23 cellular contexts compared by ENCODE assay signal in genomic region chr4:6179362-6179761, GRCh38. TPM values are rescaled to one million over a fixed set of nuclear protein-coding genes. Genes with fewer than 3 reads are reported as not detected.
DNase-seq lines count a peak whose midpoint lies in the region; ATAC-seq and TF ChIP-seq lines count a peak whose summit lies in the region.
"Had no signal": no experiment of that assay in that cellular context is flagged by ENCODE, and none has a peak within 500 bp of the region (broad histone marks: within the 10 kb centered on the region; RNA-seq: fewer than 3 reads in every experiment).

No MANE protein-coding gene starts in this region.

- H3K36me3 ChIP-seq in KMS-11 (ENCODE audit: insufficient read depth): no peaks in the 10 kb centered on the region
- H3K36me3 ChIP-seq: esophagus squamous epithelium, neural progenitor cell, tibial nerve had no signal

- intact Hi-C loops in activated T-helper 2 cell treated with anti-CD3 and anti-CD28 coated beads, Interferon-gamma antibody, Interleukin-2, Interleukin-4, amounts not matched to agents 10 μg/mL and 5 μg/mL and 100 μg/mL, durations not matched to agents 14 hours and 24 hours and 36 hours (cut with micrococcal nuclease): no loop called here

- H3K4me1 Mint-ChIP-seq in activated T-cell treated with anti-CD3 and anti-CD28 coated beads, Interleukin-2, amount 50 U/mL, for 4 hours (ENCODE audit: low read depth): peaks cover 70% of the 10 kb centered on the region
- H3K4me1 Mint-ChIP-seq in activated T-helper 2 cell treated with anti-CD3 and anti-CD28 coated beads, Interferon-gamma antibody, Interleukin-2, Interleukin-4, amounts not matched to agents 10 μg/mL and 5 μg/mL and 100 μg/mL, durations not matched to agents 14 hours and 24 hours and 36 hours (ENCODE audit: low read depth): peaks cover 69% of the 10 kb centered on the region
- peaks cover 81% of the 10 kb centered on the region for H3K4me1 Mint-ChIP-seq in stimulated activated effector memory CD8-positive, alpha-beta T cell treated with anti-CD3 and anti-CD28 coated beads, Interleukin-12 subunit alpha, Interleukin-12 subunit beta, amount 100 ng/mL, for 72 hours
- H3K4me1 Mint-ChIP-seq: activated B cell treated with CpG ODN at 0.5 μM for 24 hours, mesothelial cell of epicardium, neural progenitor cell had no signal

- DNase-seq in activated T-cell treated with anti-CD3 and anti-CD28 coated beads, Interleukin-2, amount 50 U/mL, for 4 hours: no peak
- DNase-seq in activated T-cell treated with anti-CD3 and anti-CD28 coated beads for 4 hours (no peak), RPMI8226 (no peak), globus pallidus (ENCODE audit: low spot score) (no peak)
- DNase-seq in activated T-helper 2 cell treated with anti-CD3 and anti-CD28 coated beads, Interferon-gamma antibody, Interleukin-2, Interleukin-4, amounts not matched to agents 10 μg/mL and 5 μg/mL and 100 μg/mL, durations not matched to agents 14 hours and 24 hours and 36 hours (ENCODE audit: low spot score): peak; percentile 56
- peak in 1 of 2 donors; percentile 86 for DNase-seq in stimulated activated effector memory CD8-positive, alpha-beta T cell treated with anti-CD3 and anti-CD28 coated beads, Interleukin-12 subunit alpha, Interleukin-12 subunit beta, amount 100 ng/mL, for 72 hours (ENCODE audit: low spot score in 2 of 2)
- DNase-seq: activated B cell treated with CpG ODN at 0.5 μM for 24 hours; anterior cingulate cortex; DMS79 treated with DMSO at 0.1 percent for 48 hours; effector CD4-positive, alpha-beta T cell; esophagus squamous epithelium; NCI-H2081; NCI-H510A treated with DMSO at 0.1 percent for 48 hours; SHP77 treated with DMSO at 0.1 percent for 48 hours; stimulated activated CD4-positive, alpha-beta T cell treated with anti-CD3 and anti-CD28 coated beads, Interleukin-12 subunit alpha, Interleukin-12 subunit beta, amount 100 ng/mL, for 4 hours had no signal

- peak overlapping the region; percentile 45; the same call in 1 of the 2 replicates for H3K9ac ChIP-seq in KMS-11
- H3K9ac ChIP-seq: neural progenitor cell had no signal

- no peaks in the 10 kb centered on the region for H3K79me2 ChIP-seq in KMS-11 (ENCODE audit: insufficient read depth, low read depth)

- peaks cover 8% of the 10 kb centered on the region for H3K9me3 Mint-ChIP-seq in activated T-cell treated with anti-CD3 and anti-CD28 coated beads, Interleukin-2, amount 50 U/mL, for 4 hours
- H3K9me3 Mint-ChIP-seq in activated T-helper 2 cell treated with anti-CD3 and anti-CD28 coated beads, Interferon-gamma antibody, Interleukin-2, Interleukin-4, amounts not matched to agents 10 μg/mL and 5 μg/mL and 100 μg/mL, durations not matched to agents 14 hours and 24 hours and 36 hours: peaks cover 15% of the 10 kb centered on the region
- H3K9me3 Mint-ChIP-seq in stimulated activated effector memory CD8-positive, alpha-beta T cell treated with anti-CD3 and anti-CD28 coated beads, Interleukin-12 subunit alpha, Interleukin-12 subunit beta, amount 100 ng/mL, for 72 hours: peaks cover 9% of the 10 kb centered on the region

- peak overlapping the region; percentile 85 for H3K27ac ChIP-seq in KMS-11
- H3K27ac ChIP-seq: esophagus squamous epithelium, neural progenitor cell, tibial nerve had no signal

- TF ChIP-seq CTCF in KMS-11 (conservative IDR thresholded peaks at IDR 0.05; ENCODE audit: low read depth, low read length): no peak

- H4K20me1 ChIP-seq in KMS-11 (ENCODE audit: insufficient read depth): no peaks in the 10 kb centered on the region

- peak overlapping the region; percentile 93 for H3K27ac Mint-ChIP-seq in activated T-helper 2 cell treated with anti-CD3 and anti-CD28 coated beads, Interferon-gamma antibody, Interleukin-2, Interleukin-4, amounts not matched to agents 10 μg/mL and 5 μg/mL and 100 μg/mL, durations not matched to agents 14 hours and 24 hours and 36 hours
- H3K27ac Mint-ChIP-seq in stimulated activated effector memory CD8-positive, alpha-beta T cell treated with anti-CD3 and anti-CD28 coated beads, Interleukin-12 subunit alpha, Interleukin-12 subunit beta, amount 100 ng/mL, for 72 hours: peak overlapping the region; percentile 95
- H3K27ac Mint-ChIP-seq: activated B cell treated with CpG ODN at 0.5 μM for 24 hours, mesothelial cell of epicardium, neural progenitor cell had no signal

- H3K27me3 Mint-ChIP-seq in activated T-cell treated with anti-CD3 and anti-CD28 coated beads, Interleukin-2, amount 50 U/mL, for 4 hours (ENCODE audit: low read depth): peaks cover 1% of the 10 kb centered on the region
- no peaks in the 10 kb centered on the region for H3K27me3 Mint-ChIP-seq in activated T-helper 2 cell treated with anti-CD3 and anti-CD28 coated beads, Interferon-gamma antibody, Interleukin-2, Interleukin-4, amounts not matched to agents 10 μg/mL and 5 μg/mL and 100 μg/mL, durations not matched to agents 14 hours and 24 hours and 36 hours (ENCODE audit: low read depth)
- H3K27me3 Mint-ChIP-seq: activated B cell treated with CpG ODN at 0.5 μM for 24 hours, IgD-negative memory B cell had no signal

- peak overlapping the region; percentile 65 for H3K4me2 ChIP-seq in KMS-11
- H3K4me2 ChIP-seq: neural progenitor cell had no signal

- H3K4me3 Mint-ChIP-seq in activated T-cell treated with anti-CD3 and anti-CD28 coated beads, Interleukin-2, amount 50 U/mL, for 4 hours: peak overlapping the region; percentile 43
- peak overlapping the region; percentile 51 for H3K4me3 Mint-ChIP-seq in activated T-helper 2 cell treated with anti-CD3 and anti-CD28 coated beads, Interferon-gamma antibody, Interleukin-2, Interleukin-4, amounts not matched to agents 10 μg/mL and 5 μg/mL and 100 μg/mL, durations not matched to agents 14 hours and 24 hours and 36 hours (ENCODE audit: low read depth)
- peak overlapping the region; percentile 65 for H3K4me3 Mint-ChIP-seq in stimulated activated effector memory CD8-positive, alpha-beta T cell treated with anti-CD3 and anti-CD28 coated beads, Interleukin-12 subunit alpha, Interleukin-12 subunit beta, amount 100 ng/mL, for 72 hours
- H3K4me3 Mint-ChIP-seq: activated B cell treated with CpG ODN at 0.5 μM for 24 hours, mesothelial cell of epicardium had no signal

- H3K4me1 ChIP-seq in KMS-11 (ENCODE audit: low read depth, poor library complexity, severe bottlenecking): peaks cover 67% of the 10 kb centered on the region
- H3K4me1 ChIP-seq: esophagus squamous epithelium, neural progenitor cell, tibial nerve had no signal

- no peak overlapping the region for H2AFZ ChIP-seq in KMS-11 (ENCODE audit: low read depth)
- H2AFZ ChIP-seq: neural progenitor cell had no signal

- H3K4me3 ChIP-seq in KMS-11 (IDR thresholded peaks at IDR 0.05; ENCODE audit: insufficient read depth, low read depth, low read length): no peak overlapping the region
- H3K4me3 ChIP-seq: esophagus squamous epithelium, neural progenitor cell, tibial nerve had no signal

- H3K27me3 ChIP-seq in KMS-11 (ENCODE audit: insufficient read depth, low read depth): no peaks in the 10 kb centered on the region
- H3K27me3 ChIP-seq: neural progenitor cell, tibial nerve had no signal

- ATAC-seq in activated T-cell treated with anti-CD3 and anti-CD28 coated beads, Interleukin-2, amount 50 U/mL, for 4 hours: no peak
- peak; percentile 1 for ATAC-seq in stimulated activated effector memory CD8-positive, alpha-beta T cell treated with anti-CD3 and anti-CD28 coated beads, Interleukin-12 subunit alpha, Interleukin-12 subunit beta, amount 100 ng/mL, for 72 hours
- no peak for ATAC-seq in GM21529 (IDR thresholded peaks at IDR 0.05; ENCODE audit: unreplicated experiment)
- ATAC-seq: HCT116 had no signal

- H3K36me3 Mint-ChIP-seq in activated T-cell treated with anti-CD3 and anti-CD28 coated beads, Interleukin-2, amount 50 U/mL, for 4 hours (ENCODE audit: insufficient read depth): peaks cover 2% of the 10 kb centered on the region
- peaks cover 64% of the 10 kb centered on the region for H3K36me3 Mint-ChIP-seq in activated T-helper 2 cell treated with anti-CD3 and anti-CD28 coated beads, Interferon-gamma antibody, Interleukin-2, Interleukin-4, amounts not matched to agents 10 μg/mL and 5 μg/mL and 100 μg/mL, durations not matched to agents 14 hours and 24 hours and 36 hours (ENCODE audit: low read depth)
- H3K36me3 Mint-ChIP-seq in stimulated activated effector memory CD8-positive, alpha-beta T cell treated with anti-CD3 and anti-CD28 coated beads, Interleukin-12 subunit alpha, Interleukin-12 subunit beta, amount 100 ng/mL, for 72 hours: peaks cover 93% of the 10 kb centered on the region
- H3K36me3 Mint-ChIP-seq: mesothelial cell of epicardium, neural progenitor cell had no signal

RNA-seq across cellular contexts. Expression of gene JAKMIP1, which starts 21.0 kb away (rescaled TPM):
- total RNA-seq in activated T-cell treated with anti-CD3 and anti-CD28 coated beads, Interleukin-2, amount 50 U/mL, for 4 hours: 1 to 10 TPM; 1.1 to 3.7 (median 3.3) TPM
- total RNA-seq in activated T-helper 2 cell treated with anti-CD3 and anti-CD28 coated beads, Interferon-gamma antibody, Interleukin-2, Interleukin-4, amounts not matched to agents 10 μg/mL and 5 μg/mL and 100 μg/mL, durations not matched to agents 14 hours and 24 hours and 36 hours: 11.3 and 12.3 TPM in 2 replicates
- total RNA-seq: glomerular endothelial cell, mesothelial cell of epicardium had no signal
